Comparison of ENCODE assay signal across 10 cellular contexts in the genomic region with DNA sequence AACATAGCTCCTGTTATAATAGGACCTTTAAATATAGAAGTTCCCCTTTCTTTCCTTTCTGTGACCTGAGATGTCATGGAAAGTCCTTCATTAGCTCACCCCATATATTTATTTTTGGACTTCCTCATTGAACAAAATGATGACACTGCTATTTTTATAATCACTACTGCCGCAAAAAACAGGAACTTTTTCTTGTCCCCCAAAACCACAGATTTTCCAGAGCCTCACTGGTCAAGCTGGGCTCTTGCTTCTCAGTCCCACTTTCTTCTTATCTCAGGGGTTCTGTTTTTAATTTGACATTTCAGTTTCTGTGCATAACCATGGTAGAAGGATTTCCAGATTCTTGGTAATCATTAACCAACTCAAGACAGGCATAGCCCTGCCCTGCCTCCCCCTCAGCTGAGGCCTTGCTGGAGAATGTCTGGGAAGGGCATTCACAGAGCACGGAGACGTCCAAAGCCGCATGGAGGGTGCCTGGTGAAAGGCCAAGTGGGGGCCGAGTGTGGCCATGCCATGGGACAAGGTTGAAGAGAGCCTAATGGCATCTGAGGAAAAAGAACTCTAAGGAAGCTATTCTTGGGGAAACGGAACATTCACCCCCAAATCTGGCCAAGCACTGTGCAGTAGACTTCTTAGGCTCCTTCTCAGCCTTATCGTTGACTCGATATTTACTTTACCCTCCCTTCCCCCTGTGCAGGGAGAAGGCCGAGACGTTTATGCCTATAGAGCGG.
DNase-seq lines count a peak whose midpoint lies in the region; ATAC-seq and TF ChIP-seq lines count a peak whose summit lies in the region.
"Had no signal": no experiment of that assay in that cellular context is flagged by ENCODE, and none has a peak within 500 bp of the region (broad histone marks: within the 10 kb centered on the region; RNA-seq: fewer than 3 reads in every experiment).

No MANE protein-coding gene starts in this region.

- H3K9me3 Mint-ChIP-seq in chondrocyte (ENCODE audit: low read depth), result peaks cover 5% of the 10 kb centered on the region
- H3K9me3 Mint-ChIP-seq: activated naive CD8-positive, alpha-beta T cell treated with anti-CD3 and anti-CD28 coated beads for 36 hours had no signal

- H3K27ac ChIP-seq in 22Rv1, result peak overlapping the region; percentile 89

- peak overlapping the region; percentile 43 for H3K27ac Mint-ChIP-seq in chondrocyte (ENCODE audit: unreplicated experiment)
- H3K27ac Mint-ChIP-seq: activated naive CD8-positive, alpha-beta T cell treated with anti-CD3 and anti-CD28 coated beads for 36 hours had no signal

- DNase-seq in chondrocyte (ENCODE audit: low spot score) (no peak), NCI-H187 (lab: John Stamatoyannopoulos, UW) (no peak)
- no peak for DNase-seq in activated naive CD4-positive, alpha-beta T cell treated with Interleukin-2 at 50 U/mL for 16 hours
- DNase-seq in activated CD4-positive, alpha-beta T cell treated with anti-CD3 and anti-CD28 coated beads, Interleukin-2, amount 50 U/mL, for 1 hour, result no peak
- DNase-seq: activated naive CD8-positive, alpha-beta T cell treated with anti-CD3 and anti-CD28 coated beads for 36 hours; NCI-H2081 treated with DMSO at 0.1 percent for 48 hours had no signal

- no peak for TF ChIP-seq CTCF in 22Rv1 (IDR thresholded peaks at IDR 0.05)
- TF ChIP-seq CTCF in chondrocyte (IDR thresholded peaks at IDR 0.05), result no peak

- ATAC-seq in GM19438 (IDR thresholded peaks at IDR 0.05; ENCODE audit: low read depth, unreplicated experiment) (peak; percentile 85), HG03378 (IDR thresholded peaks at IDR 0.05; ENCODE audit: unreplicated experiment) (peak; percentile 69), SK-N-SH treated with all-trans-retinoic acid at 6 μM for 48 hours (no peak)

- no peak overlapping the region for H3K4me3 Mint-ChIP-seq in chondrocyte (ENCODE audit: unreplicated experiment)
- H3K4me3 Mint-ChIP-seq: activated naive CD8-positive, alpha-beta T cell treated with anti-CD3 and anti-CD28 coated beads for 36 hours had no signal

- H3K27me3 Mint-ChIP-seq in chondrocyte (ENCODE audit: low read depth), result no peaks in the 10 kb centered on the region

- peaks cover 2% of the 10 kb centered on the region for H3K36me3 Mint-ChIP-seq in chondrocyte (ENCODE audit: low read depth)
- H3K36me3 Mint-ChIP-seq: activated naive CD8-positive, alpha-beta T cell treated with anti-CD3 and anti-CD28 coated beads for 36 hours had no signal

- peaks cover 24% of the 10 kb centered on the region for H3K4me1 Mint-ChIP-seq in chondrocyte (ENCODE audit: low read depth)
- H3K4me1 Mint-ChIP-seq: activated naive CD8-positive, alpha-beta T cell treated with anti-CD3 and anti-CD28 coated beads for 36 hours had no signal

TF ChIP-seq in SK-N-SH treated with all-trans-retinoic acid at 6 μM for 48 hours, 23 proteins besides CTCF, POLR2A, EP300 and RAD21:
- TF ChIP-seq CSDC2 (CRISPR knock-in tag; IDR thresholded peaks at IDR 0.05), result no peak
- TF ChIP-seq, protein P1, sequence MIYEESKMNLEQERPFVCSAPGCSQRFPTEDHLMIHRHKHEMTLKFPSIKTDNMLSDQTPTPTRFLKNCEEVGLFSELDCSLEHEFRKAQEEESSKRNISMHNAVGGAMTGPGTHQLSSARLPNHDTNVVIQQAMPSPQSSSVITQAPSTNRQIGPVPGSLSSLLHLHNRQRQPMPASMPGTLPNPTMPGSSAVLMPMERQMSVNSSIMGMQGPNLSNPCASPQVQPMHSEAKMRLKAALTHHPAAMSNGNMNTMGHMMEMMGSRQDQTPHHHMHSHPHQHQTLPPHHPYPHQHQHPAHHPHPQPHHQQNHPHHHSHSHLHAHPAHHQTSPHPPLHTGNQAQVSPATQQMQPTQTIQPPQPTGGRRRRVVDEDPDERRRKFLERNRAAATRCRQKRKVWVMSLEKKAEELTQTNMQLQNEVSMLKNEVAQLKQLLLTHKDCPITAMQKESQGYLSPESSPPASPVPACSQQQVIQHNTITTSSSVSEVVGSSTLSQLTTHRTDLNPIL (CRISPR knock-in tag; IDR thresholded peaks at IDR 0.05; ENCODE audit: low read depth), result no peak
- TF ChIP-seq ZFP3 (CRISPR knock-in tag; IDR thresholded peaks at IDR 0.05), result no peak
- TF ChIP-seq ZNF565 (CRISPR knock-in tag; conservative IDR thresholded peaks at IDR 0.05; ENCODE audit: low read depth), result no peak
- TF ChIP-seq BACH2 (CRISPR knock-in tag; IDR thresholded peaks at IDR 0.05; ENCODE audit: borderline replicate concordance), result no peak
- TF ChIP-seq ZC3H10 (CRISPR knock-in tag; IDR thresholded peaks at IDR 0.05), result no peak
- TF ChIP-seq TCF4 (CRISPR knock-in tag; IDR thresholded peaks at IDR 0.05; ENCODE audit: borderline replicate concordance), result no peak
- no peak for TF ChIP-seq GLIS3 (CRISPR knock-in tag; IDR thresholded peaks at IDR 0.05)
TF ChIP-seq in SK-N-SH treated with all-trans-retinoic acid at 6 μM for 48 hours: peak in this region for 0.
